In genomic region chr3:168093229-168093628, GRCh38 we compare ENCODE assay signal across 10 cellular contexts. TPM values are rescaled to one million over a fixed set of nuclear protein-coding genes. Genes with fewer than 3 reads are reported as not detected.
DNase-seq lines count a peak whose midpoint lies in the region; ATAC-seq and TF ChIP-seq lines count a peak whose summit lies in the region.
"Had no signal": no experiment of that assay in that cellular context is flagged by ENCODE, and none has a peak within 500 bp of the region (broad histone marks: within the 10 kb centered on the region; RNA-seq: fewer than 3 reads in every experiment).

No MANE protein-coding gene starts in this region.

- H3K4me2 ChIP-seq in IMR-90 (ENCODE audit: low read depth, low read length): peak overlapping the region; percentile 100

- no peak for TF ChIP-seq RAD21 in IMR-90 (IDR thresholded peaks at IDR 0.05; ENCODE audit: low read length)

- peak overlapping the region; percentile 16 for H3K14ac ChIP-seq in IMR-90 (replicated peaks; ENCODE audit: low read depth, low read length)

- H3K27me3 ChIP-seq in ACC112 (ENCODE audit: insufficient read depth, low read length): no peaks in the 10 kb centered on the region
- H3K27me3 ChIP-seq in IMR-90 (ENCODE audit: control insufficient read depth, insufficient read depth, low read length): no peaks in the 10 kb centered on the region
- no peaks in the 10 kb centered on the region for H3K27me3 ChIP-seq in mucosa of rectum (ENCODE audit: control insufficient read depth in 2 of 2, insufficient read depth in 2 of 2, low read length in 2 of 2)
- H3K27me3 ChIP-seq: thyroid gland had no signal

- no peaks in the 10 kb centered on the region for H3K9me1 ChIP-seq in IMR-90 (ENCODE audit: insufficient read depth, low read length)

- H2AFZ ChIP-seq in ACC112 (ENCODE audit: low read length, unreplicated experiment) (no peak overlapping the region), IMR-90 (replicated peaks; ENCODE audit: low read length, poor library complexity) (no peak overlapping the region)

- peak overlapping the region; percentile 11; the same call in 1 of the 2 replicates for H2BK120ac ChIP-seq in IMR-90 (ENCODE audit: low read depth, low read length)

- no CpG with 5 or more reads among the region's 2 CpGs for WGBS in IMR-90 (ENCODE audit: extremely low coverage in 2 of 2, insufficient read length in 1 of 2), 2 experiments

- peak overlapping the region; percentile 94 for H3K23ac ChIP-seq in IMR-90 (ENCODE audit: low read depth, low read length)

- CTCF ChIA-PET in IMR-90 (lab: Yijun Ruan, JAX): interaction anchor here (1.2 to 2.4 kb wide), 3 partner anchors 46 to 73 kb away, joined by 3 to 11 read pairs (median 8); no protein-coding TSS in a partner anchor

- in situ Hi-C loops in IMR-90 (cut with MboI; ENCODE audit: low sequenced_read_pairs): loop anchor here (25.0 kb wide), 2 partner anchors 1019 to 1669 kb away; partner anchors contain the start of genes ACTRT3, MYNN and TERC

- H2BK15ac ChIP-seq in IMR-90 (ENCODE audit: low read depth, low read length): no peak overlapping the region

- H3K4me3 ChIP-seq in ACC112 (ENCODE audit: low read depth, low read length): peak overlapping the region; percentile 79
- H3K4me3 ChIP-seq in IMR-90 (ENCODE audit: insufficient read depth, low read depth, low read length): peak overlapping the region; percentile 74
- H3K4me3 ChIP-seq in cardiac fibroblast (replicated peaks in 1 of 2; ENCODE audit: low read depth in 2 of 2, low read length in 2 of 2): peak overlapping the region; percentile 1 to 95
- peak overlapping the region; percentile 79 to 94 for H3K4me3 ChIP-seq in mucosa of rectum (ENCODE audit: low read length in 2 of 2)
- H3K4me3 ChIP-seq: thyroid gland had no signal

- H3K27ac ChIP-seq in ACC112 (ENCODE audit: low read depth, low read length): peak overlapping the region; percentile 84; the same call in 1 of the 2 replicates
- peak overlapping the region; percentile 77; the same call in 1 of the 2 replicates for H3K27ac ChIP-seq in IMR-90 (ENCODE audit: insufficient read depth, low read length)
- H3K27ac ChIP-seq in mucosa of rectum (ENCODE audit: low read depth in 2 of 2, low read length in 2 of 2): peak overlapping the region in 1 of 2 donors; percentile 34
- H3K27ac ChIP-seq: thyroid gland had no signal

- H3K36me3 ChIP-seq in ACC112 (ENCODE audit: insufficient read depth, low read length) (no peaks in the 10 kb centered on the region), IMR-90 (ENCODE audit: control insufficient read depth, insufficient read depth, low read length) (no peaks in the 10 kb centered on the region; the same call in 1 of the 2 replicates), mucosa of rectum (ENCODE audit: control insufficient read depth in 2 of 2, insufficient read depth in 2 of 2, low read length in 2 of 2) (no peaks in the 10 kb centered on the region)
- H3K36me3 ChIP-seq: thyroid gland had no signal

- POLR2A ChIA-PET in IMR-90 (lab: Charles Lee; ENCODE audit: unreplicated experiment): no interaction called here

- H3K4ac ChIP-seq in IMR-90 (ENCODE audit: low read depth, low read length): peak overlapping the region; percentile 44; the same call in 1 of the 2 replicates

- no peak overlapping the region for H2AK9ac ChIP-seq in IMR-90 (replicated peaks; ENCODE audit: low read depth, low read length, poor library complexity)

- peak overlapping the region; percentile 1; the same call in 1 of the 2 replicates for H3K56ac ChIP-seq in IMR-90 (ENCODE audit: extremely low read depth, insufficient read depth, low read length)

- dilution Hi-C loops in IMR-90 (cut with HindIII; ENCODE audit: low sequenced_read_pairs, unreplicated experiment): no loop called here

- peaks cover 26% of the 10 kb centered on the region; the same call in 1 of the 2 replicates for H4K20me1 ChIP-seq in IMR-90 (ENCODE audit: insufficient read depth, low read length)

- H4K91ac ChIP-seq in IMR-90 (ENCODE audit: insufficient read depth, low read depth, low read length): no peak overlapping the region

- H3K79me1 ChIP-seq in IMR-90 (ENCODE audit: low read depth in 1 of 2, low read length in 2 of 2): peaks cover 3 to 28% of the 10 kb centered on the region in 2 experiments; a peak in 3 of 4 replicates

- peak overlapping the region in 1 of 2 experiments; percentile 74; a peak in 1 of 4 replicates for H4K8ac ChIP-seq in IMR-90 (ENCODE audit: low read depth in 2 of 2, low read length in 2 of 2)

- no peaks in the 10 kb centered on the region for H3K9me3 ChIP-seq in IMR-90 (ENCODE audit: control insufficient read depth, insufficient read depth, low read length)
- no peaks in the 10 kb centered on the region for H3K9me3 ChIP-seq in mucosa of rectum (ENCODE audit: control insufficient read depth in 2 of 2, low read length in 2 of 2)
- H3K9me3 ChIP-seq: thyroid gland had no signal

- H3K79me2 ChIP-seq in ACC112 (ENCODE audit: control insufficient read depth, insufficient read depth, low read length, unreplicated experiment): peaks cover 61% of the 10 kb centered on the region

- H4K5ac ChIP-seq in IMR-90 (ENCODE audit: low read depth, low read length): peak overlapping the region; percentile 74

- H2AK5ac ChIP-seq in IMR-90 (ENCODE audit: low read depth, low read length): peak overlapping the region; percentile 46; the same call in 1 of the 2 replicates

- DNase-seq in IMR-90 (no peak), cardiac fibroblast (ENCODE audit: low read depth in 2 of 2) (no peak), NCI-H1417 treated with DMSO at 0.1 percent for 48 hours (lab: John Stamatoyannopoulos, UW) (no peak), HPDE6-E6E7 (ENCODE audit: extremely low spot score) (no peak), ureter (ENCODE audit: low spot score) (no peak)
- DNase-seq: foreskin melanocyte, thyroid gland had no signal

- no peak for ATAC-seq in IMR-90 (ENCODE audit: low read depth)
- ATAC-seq in HG02970 (IDR thresholded peaks at IDR 0.05; ENCODE audit: low FRiP score, unreplicated experiment): no peak

- intact Hi-C loops in IMR-90 (cut with micrococcal nuclease): loop anchor here (5.0 kb wide), 1 partner anchor 151 kb away; no protein-coding TSS in a partner anchor

- peak overlapping the region; percentile 84 for H3K18ac ChIP-seq in IMR-90 (ENCODE audit: low read depth, low read length)

- BruUV-seq in IMR-90 (replicated peaks; lab: Mats Ljungman, UMichigan): no TSS peak

- peaks cover 37% of the 10 kb centered on the region for H3K4me1 ChIP-seq in ACC112 (ENCODE audit: control insufficient read depth, insufficient read depth, low read length, unreplicated experiment)
- H3K4me1 ChIP-seq in IMR-90 (ENCODE audit: control insufficient read depth, insufficient read depth, low read length): peaks cover 13% of the 10 kb centered on the region
- H3K4me1 ChIP-seq in mucosa of rectum (ENCODE audit: control insufficient read depth in 2 of 2, insufficient read depth in 2 of 2, low read length in 2 of 2): peaks cover 23 to 64% of the 10 kb centered on the region in 2 donors

- H3K9ac ChIP-seq in IMR-90 (ENCODE audit: low read depth, low read length) (peak overlapping the region; percentile 74), mucosa of rectum (ENCODE audit: low read depth in 1 of 2, low read length in 2 of 2) (peak overlapping the region; percentile 26 to 37)

- H2BK20ac ChIP-seq in IMR-90 (ENCODE audit: low read depth, low read length): no peak overlapping the region

- peak overlapping the region; percentile 46 for H2BK5ac ChIP-seq in IMR-90 (ENCODE audit: low read depth, low read length, poor library complexity, severe bottlenecking)

- no peak for TF ChIP-seq POLR2A in IMR-90 (IDR thresholded peaks at IDR 0.05; ENCODE audit: low read depth, low read length)

- TF ChIP-seq CTCF in IMR-90 (conservative IDR thresholded peaks at IDR 0.05; ENCODE audit: low read depth, low read length) (no peak), cardiac fibroblast (IDR thresholded peaks at IDR 0.05; ENCODE audit: low read depth, low read length) (no peak)

TF ChIP-seq in IMR-90, 13 proteins besides CTCF, POLR2A, EP300 and RAD21:
- no peak for TF ChIP-seq CEBPB (IDR thresholded peaks at IDR 0.05; ENCODE audit: low read depth, low read length)
- TF ChIP-seq FOS (IDR thresholded peaks at IDR 0.05; ENCODE audit: low read depth, low read length): no peak
- no peak for TF ChIP-seq RFX5 (IDR thresholded peaks at IDR 0.05; ENCODE audit: low read depth, low read length)
- no peak for TF ChIP-seq NFE2L2 (IDR thresholded peaks at IDR 0.05; ENCODE audit: low read depth, low read length)
- no peak for TF ChIP-seq SMC3 (IDR thresholded peaks at IDR 0.05; ENCODE audit: low read depth, low read length)
- no peak for TF ChIP-seq ELK1 (IDR thresholded peaks at IDR 0.05; ENCODE audit: borderline replicate concordance, low read depth, low read length)
- no peak for TF ChIP-seq MXI1 (IDR thresholded peaks at IDR 0.05; ENCODE audit: borderline replicate concordance, low read depth, low read length)
- TF ChIP-seq MAFK (IDR thresholded peaks at IDR 0.05; ENCODE audit: low read depth, low read length): no peak
- no peak for TF ChIP-seq USF2 (IDR thresholded peaks at IDR 0.05; ENCODE audit: low read depth, low read length)
- no peak for TF ChIP-seq CHD1 (IDR thresholded peaks at IDR 0.05; ENCODE audit: low read depth, low read length)
- no peak for TF ChIP-seq RCOR1 (IDR thresholded peaks at IDR 0.05; ENCODE audit: insufficient replicate concordance, low read length)
- TF ChIP-seq MAZ (IDR thresholded peaks at IDR 0.05; ENCODE audit: borderline replicate concordance, low read depth, low read length): no peak
- TF ChIP-seq BHLHE40 (IDR thresholded peaks at IDR 0.05; ENCODE audit: low read depth, low read length): no peak

RNA-seq across cellular contexts. Expression of gene GOLIM4, which starts 2.5 kb away (rescaled TPM):
- total RNA-seq in IMR-90 (2012; rRNA removed) (71.2 and 90.0 TPM in 2 replicates), ureter (21.8 TPM)
- 44.6 and 48.8 TPM in 2 replicates for polyA plus RNA-seq in IMR-90 (2012; rRNA removed)
- 19.4 and 19.5 TPM in 2 replicates for polyA plus RNA-seq in IMR-90 (2012; cell fraction: cytosol; rRNA removed)
- 11.1 and 19.3 TPM in 2 replicates for polyA plus RNA-seq in IMR-90 (2012; cell fraction: nucleus; rRNA removed; ENCODE audit: low replicate concordance)
